In the genomic region with DNA sequence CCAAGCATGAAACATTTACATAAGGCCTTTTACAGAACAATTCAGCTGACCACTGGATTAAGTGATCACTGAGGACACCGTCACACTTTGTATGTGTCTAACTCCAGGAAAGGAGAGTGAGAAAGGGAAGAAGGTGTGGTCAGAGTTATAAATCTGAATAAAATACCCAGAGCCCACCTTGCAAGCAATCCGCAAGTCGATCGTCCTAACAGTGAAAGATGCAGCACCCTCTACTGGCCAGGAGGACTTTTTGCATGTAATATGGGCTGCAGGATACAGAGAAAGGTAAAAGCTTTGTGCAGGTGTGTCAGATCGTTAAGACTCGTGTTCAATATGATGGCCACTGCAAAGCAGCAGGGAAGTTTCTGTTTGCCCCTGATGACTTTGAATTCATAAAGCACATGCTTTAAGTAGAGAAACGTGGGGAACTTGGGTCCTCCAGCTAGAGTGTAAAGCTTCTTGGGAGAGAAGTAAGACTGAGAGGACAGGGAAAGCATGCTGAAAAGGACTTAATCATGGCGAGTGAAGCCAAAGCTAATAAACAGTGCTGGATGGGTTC, we compare ENCODE assay signal across 12 cellular contexts.
A peak's percentile ranks its signal among the peaks of the same experiment; 100 is the strongest.
DNase-seq lines count a peak whose midpoint lies in the region; ATAC-seq and TF ChIP-seq lines count a peak whose summit lies in the region.
"Had no signal": no experiment of that assay in that cellular context is flagged by ENCODE, and none has a peak within 500 bp of the region (broad histone marks: within the 10 kb centered on the region; RNA-seq: fewer than 3 reads in every experiment).

No MANE protein-coding gene starts in this region.

- TF ChIP-seq CTCF in 22Rv1 (IDR thresholded peaks at IDR 0.05) (peak; percentile 94), GM10266 (IDR thresholded peaks at IDR 0.05; ENCODE audit: control insufficient read depth, insufficient read depth, low read depth, missing control alignments) (peak; percentile 14), OCI-LY7 (conservative IDR thresholded peaks at IDR 0.05; ENCODE audit: low read length) (peak; percentile 81), fibroblast of lung (conservative IDR thresholded peaks at IDR 0.05 in 1 of 2, IDR thresholded peaks at IDR 0.05 in 1 of 2; ENCODE audit: low read depth in 1 of 2, low read length in 2 of 2) (no peak)

- H3K27me3 ChIP-seq in fibroblast of lung (ENCODE audit: control insufficient read depth, insufficient read depth, low read length): no peaks in the 10 kb centered on the region

- no peak for ATAC-seq in HG02798 (IDR thresholded peaks at IDR 0.05; ENCODE audit: poor library complexity, unreplicated experiment)
- ATAC-seq: left ventricle myocardium superior, T-cell had no signal

- CTCF ChIA-PET in OCI-LY7 (lab: Charles Lee; ENCODE audit: unreplicated experiment): no interaction called here

- no peak overlapping the region; the same call in 1 of the 2 replicates for H2AFZ ChIP-seq in OCI-LY7 (ENCODE audit: low read length)
- no peak overlapping the region for H2AFZ ChIP-seq in fibroblast of lung (ENCODE audit: low read length)

- H3K4me1 ChIP-seq in OCI-LY7 (ENCODE audit: insufficient read depth, low read length, poor library complexity, severe bottlenecking): no peaks in the 10 kb centered on the region
- H3K4me1 ChIP-seq in fibroblast of lung (ENCODE audit: control insufficient read depth, extremely low read depth, insufficient read depth, low read length): no peaks in the 10 kb centered on the region

- POLR2A ChIA-PET in OCI-LY7 (lab: Charles Lee): no interaction called here

- no peaks in the 10 kb centered on the region for H3K9me2 ChIP-seq in OCI-LY7 (ENCODE audit: insufficient read depth, low read length)

- DNase-seq in GM10266 (ENCODE audit: extremely low spot score) (no peak), OCI-LY7 (ENCODE audit: low spot score) (peak; percentile 13), fibroblast of lung (ENCODE audit: low read depth in 2 of 2) (peak; percentile 36 to 44), NCI-H2029 (lab: John Stamatoyannopoulos, UW) (no peak), SIG-M5 treated with dmso at 0.1 percent for 504 hours (lab: John Stamatoyannopoulos, UW; ENCODE audit: unreplicated experiment) (no peak), substantia nigra (lab: John Stamatoyannopoulos, UW) (no peak)
- DNase-seq: activated gamma-delta T cell, left ventricle myocardium superior, NCI-H1436 treated with DMSO at 0.1 percent for 48 hours, T-cell had no signal

- no peak overlapping the region for H3K9ac ChIP-seq in fibroblast of lung (ENCODE audit: insufficient read depth, low read length)

- H3K36me3 ChIP-seq in OCI-LY7 (ENCODE audit: insufficient read depth, low read length) (no peaks in the 10 kb centered on the region), fibroblast of lung (ENCODE audit: control insufficient read depth, insufficient read depth, low read length) (no peaks in the 10 kb centered on the region)

- intact Hi-C loops in OCI-LY7 (cut with micrococcal nuclease; ENCODE audit: unreplicated experiment): no loop called here

- no peak overlapping the region for H3K4me3 ChIP-seq in OCI-LY7 (ENCODE audit: low read depth, low read length, poor library complexity, severe bottlenecking)
- no peak overlapping the region for H3K4me3 ChIP-seq in fibroblast of lung (replicated peaks in 1 of 4; ENCODE audit: control extremely low read depth in 1 of 4, insufficient read depth in 1 of 4, low read depth in 3 of 4, low read length in 4 of 4)

- H3K79me2 ChIP-seq in OCI-LY7 (ENCODE audit: insufficient read depth, low read depth, low read length) (no peaks in the 10 kb centered on the region), fibroblast of lung (ENCODE audit: control insufficient read depth, insufficient read depth, low read length) (no peaks in the 10 kb centered on the region)

- peaks cover 3% of the 10 kb centered on the region; the same call in 1 of the 2 replicates for H3K9me3 ChIP-seq in OCI-LY7 (ENCODE audit: low read length)
- no peaks in the 10 kb centered on the region for H3K9me3 ChIP-seq in fibroblast of lung (ENCODE audit: control insufficient read depth, insufficient read depth, low read depth, low read length)

- H4K20me1 ChIP-seq in OCI-LY7 (ENCODE audit: insufficient read depth, low read length) (no peaks in the 10 kb centered on the region), fibroblast of lung (ENCODE audit: control insufficient read depth, extremely low read depth, insufficient read depth, low read length) (no peaks in the 10 kb centered on the region)

- H3K4me2 ChIP-seq in OCI-LY7 (ENCODE audit: low read length): no peak overlapping the region
- H3K4me2 ChIP-seq in fibroblast of lung (ENCODE audit: extremely low read depth, insufficient read depth, low read length): no peak overlapping the region

- H3K27ac ChIP-seq in 22Rv1: no peak overlapping the region
- no peak overlapping the region for H3K27ac ChIP-seq in OCI-LY7 (ENCODE audit: low read depth, low read length, poor library complexity, severe bottlenecking)
- H3K27ac ChIP-seq in fibroblast of lung (ENCODE audit: insufficient read depth, low read length): no peak overlapping the region
- H3K27ac ChIP-seq in substantia nigra (ENCODE audit: low read depth, low read length, poor library complexity, severe bottlenecking): no peak overlapping the region

- no TSS peak for BruUV-seq in OCI-LY7 (replicated peaks; lab: Mats Ljungman, UMichigan)

Comparison
In these comparisons a context has a peak if more than half of its experiments do, and no peak if none do; other contexts are left out.
1. CTCF ChIP-seq: peak in 22Rv1 (single experiment), GM10266 (single experiment) and OCI-LY7 (single experiment); none in fibroblast of lung (0 of 2).
2. DNase-seq: peak in OCI-LY7 (single experiment) and fibroblast of lung (2 of 2); none in GM10266 (single experiment), NCI-H2029 (single experiment), SIG-M5 treated with dmso at 0.1 percent for 504 hours (single experiment) and substantia nigra (0 of 49).